Comparison of ENCODE assay signal across 15 cellular contexts in the genomic region with DNA sequence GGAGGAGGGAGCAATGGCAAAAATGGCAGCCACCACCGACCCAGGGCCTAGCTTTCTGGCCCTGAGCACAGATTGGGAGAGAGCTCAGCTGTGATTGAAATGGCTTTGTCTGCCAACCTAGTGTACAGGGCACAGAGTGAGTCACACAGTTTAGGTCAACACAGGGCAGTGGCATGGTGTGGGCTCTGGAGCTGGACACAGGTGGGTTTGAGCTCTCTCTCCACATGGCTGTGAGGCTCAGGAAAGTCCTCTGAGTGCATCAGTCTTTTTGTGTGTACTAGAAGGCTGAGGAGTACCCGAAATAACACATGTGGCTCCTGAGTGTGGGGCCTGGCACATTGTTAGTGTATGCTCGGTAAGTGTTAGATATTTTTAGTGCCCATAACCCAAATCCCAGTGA.
DNase-seq lines count a peak whose midpoint lies in the region; ATAC-seq and TF ChIP-seq lines count a peak whose summit lies in the region.
"Had no signal": no experiment of that assay in that cellular context is flagged by ENCODE, and none has a peak within 500 bp of the region (broad histone marks: within the 10 kb centered on the region; RNA-seq: fewer than 3 reads in every experiment).

No MANE protein-coding gene starts in this region.

- POLR2A ChIA-PET in PC-3 (lab: Charles Lee; ENCODE audit: unreplicated experiment) = interaction anchor here (0.5 to 1.1 kb wide), 2 partner anchors 76 to 87 kb away, joined by 4 read pairs; a partner anchor contains a TSS
- POLR2A ChIA-PET in activated CD8-positive, alpha-beta T cell treated with anti-CD3 and anti-CD28 coated beads for 36 hours (lab: Charles Lee) = no interaction called here

- no TSS peak for BruUV-seq in PC-3 (replicated peaks; lab: Mats Ljungman, UMichigan)

- intact Hi-C loops in left ventricle myocardium superior (cut with micrococcal nuclease) = no loop called here
- intact Hi-C loops in Right ventricle myocardium superior (cut with DNase I) = no loop called here
- intact Hi-C loops in PC-3 (cut with micrococcal nuclease) = no loop called here
- intact Hi-C loops in activated CD8-positive, alpha-beta T cell treated with anti-CD3 and anti-CD28 coated beads for 36 hours (cut with micrococcal nuclease) = no loop called here

- H3K36me3 Mint-ChIP-seq in activated CD8-positive, alpha-beta T cell treated with anti-CD3 and anti-CD28 coated beads for 36 hours (ENCODE audit: low read depth) = no peaks in the 10 kb centered on the region
- H3K36me3 Mint-ChIP-seq: CD4-positive, alpha-beta memory T cell had no signal

- no peak overlapping the region for H3K4me3 ChIP-seq in PC-3 (ENCODE audit: low read length)
- H3K4me3 ChIP-seq: GM23248 had no signal

- no peak overlapping the region for H3K9ac ChIP-seq in PC-3 (ENCODE audit: low read length)
- H3K9ac ChIP-seq: GM23248, KMS-11 had no signal

- no peaks in the 10 kb centered on the region for H3K9me3 Mint-ChIP-seq in activated CD8-positive, alpha-beta T cell treated with anti-CD3 and anti-CD28 coated beads for 36 hours

- H3K36me3 ChIP-seq in PC-3 (ENCODE audit: low read depth, low read length) = no peaks in the 10 kb centered on the region

- CTCF ChIA-PET in PC-3 (lab: Charles Lee) = no interaction called here
- CTCF ChIA-PET in activated CD8-positive, alpha-beta T cell treated with anti-CD3 and anti-CD28 coated beads for 36 hours (lab: Charles Lee) = interaction anchor here (0.9 kb wide), 1 partner anchor 26 kb away, joined by 3 read pairs; no protein-coding TSS in a partner anchor

- no peaks in the 10 kb centered on the region for H3K27me3 ChIP-seq in PC-3 (ENCODE audit: low read length)

- H3K4me2 ChIP-seq in PC-3 (ENCODE audit: low read length) = no peak overlapping the region
- H3K4me2 ChIP-seq: KMS-11 had no signal

- H3K79me2 ChIP-seq in PC-3 (ENCODE audit: low read length) = no peaks in the 10 kb centered on the region

- peak; percentile 9 for ATAC-seq in left ventricle myocardium superior
- no peak for ATAC-seq in Right ventricle myocardium superior (ENCODE audit: poor library complexity)
- ATAC-seq in PC-3 = peak; percentile 31
- ATAC-seq in omental fat pad (ENCODE audit: low FRiP score) = peak; percentile 8
- ATAC-seq in activated CD8-positive, alpha-beta T cell treated with anti-CD3 and anti-CD28 coated beads for 36 hours = no peak
- ATAC-seq in GM21390 (IDR thresholded peaks at IDR 0.05; ENCODE audit: unreplicated experiment) = no peak
- ATAC-seq: HCT116 had no signal

- H3K9me2 ChIP-seq in PC-3 (replicated peaks; ENCODE audit: low read length) = no peaks in the 10 kb centered on the region

- no peaks in the 10 kb centered on the region for H3K27me3 Mint-ChIP-seq in activated CD8-positive, alpha-beta T cell treated with anti-CD3 and anti-CD28 coated beads for 36 hours

- H4K20me1 ChIP-seq in PC-3 (ENCODE audit: low read length) = no peaks in the 10 kb centered on the region

- TF ChIP-seq CTCF in PC-3 (conservative IDR thresholded peaks at IDR 0.05; ENCODE audit: low read depth, low read length) (no peak), omental fat pad (IDR thresholded peaks at IDR 0.05) (no peak)
- TF ChIP-seq CTCF in activated CD8-positive, alpha-beta T cell treated with anti-CD3 and anti-CD28 coated beads for 36 hours (IDR thresholded peaks at IDR 0.05) = no peak

- H3K4me1 ChIP-seq in PC-3 (ENCODE audit: insufficient read depth, low read length) = peaks cover 32% of the 10 kb centered on the region

- no peaks in the 10 kb centered on the region for H3K9me3 ChIP-seq in PC-3 (ENCODE audit: low read length)

- no peaks in the 10 kb centered on the region for H3F3A ChIP-seq in PC-3 (ENCODE audit: low read length, unreplicated experiment)

- H2AFZ ChIP-seq in PC-3 (ENCODE audit: low read length) = no peak overlapping the region
- H2AFZ ChIP-seq: GM23248 had no signal

- H3K27ac Mint-ChIP-seq in activated CD8-positive, alpha-beta T cell treated with anti-CD3 and anti-CD28 coated beads for 36 hours = no peak overlapping the region
- H3K27ac Mint-ChIP-seq: CD4-positive, alpha-beta memory T cell had no signal

- no peak for DNase-seq in left ventricle myocardium superior
- no peak for DNase-seq in Right ventricle myocardium superior
- no peak for DNase-seq in PC-3
- no peak for DNase-seq in omental fat pad (ENCODE audit: low spot score)
- no peak for DNase-seq in activated CD8-positive, alpha-beta T cell treated with anti-CD3 and anti-CD28 coated beads for 36 hours
- no peak for DNase-seq in NCI-H510A treated with DMSO at 0.1 percent for 48 hours (lab: John Stamatoyannopoulos, UW)
- DNase-seq: ACHN; CD4-positive, alpha-beta memory T cell; DMS153; GF-D8; GM23248 had no signal

- H3K4me3 Mint-ChIP-seq in activated CD8-positive, alpha-beta T cell treated with anti-CD3 and anti-CD28 coated beads for 36 hours = no peak overlapping the region
- H3K4me3 Mint-ChIP-seq: CD4-positive, alpha-beta memory T cell had no signal

- H3K4me1 Mint-ChIP-seq in activated CD8-positive, alpha-beta T cell treated with anti-CD3 and anti-CD28 coated beads for 36 hours (ENCODE audit: low read depth) = no peaks in the 10 kb centered on the region
- H3K4me1 Mint-ChIP-seq: CD4-positive, alpha-beta memory T cell had no signal

- no peak overlapping the region for H3K27ac ChIP-seq in PC-3 (ENCODE audit: low read length)
- H3K27ac ChIP-seq: C4-2B, GM23248, KMS-11 had no signal

Comparison
In these comparisons a context has a peak if more than half of its experiments do, and no peak if none do; other contexts are left out.
1. ATAC-seq: peak in left ventricle myocardium superior (single experiment), PC-3 (single experiment) and omental fat pad (single experiment); none in Right ventricle myocardium superior (single experiment), activated CD8-positive, alpha-beta T cell treated with anti-CD3 and anti-CD28 coated beads for 36 hours (single experiment) and GM21390 (single experiment).